Comparison of ENCODE assay signal across 8 cellular contexts in the genomic region with DNA sequence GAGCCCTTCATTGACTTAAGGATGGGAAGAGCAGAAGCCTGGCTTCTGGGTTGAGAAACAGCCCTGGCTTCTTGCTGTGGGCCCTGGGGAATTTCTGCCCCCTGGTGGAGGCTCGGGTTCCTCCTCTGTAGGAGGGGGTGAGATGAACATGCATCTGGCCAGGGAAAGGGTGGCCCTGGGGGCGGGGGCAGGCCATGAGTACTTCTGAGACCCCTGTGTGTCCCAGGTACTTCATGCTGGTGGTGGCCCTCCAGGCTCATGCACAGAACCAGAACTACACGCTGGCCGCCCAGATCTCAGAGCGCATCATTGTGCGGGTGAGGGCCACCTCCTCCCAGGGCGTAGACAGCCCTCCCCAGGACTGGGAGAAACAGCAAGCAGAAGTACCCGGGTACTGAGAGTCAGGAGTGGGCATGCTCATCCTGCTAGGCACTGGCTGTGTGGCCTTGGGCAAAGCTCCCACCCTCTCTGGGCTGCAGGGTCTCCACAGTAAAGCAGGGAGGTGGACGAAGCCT. TPM values are rescaled to one million over a fixed set of nuclear protein-coding genes. Genes with fewer than 3 reads are reported as not detected.
A peak's percentile ranks its signal among the peaks of the same experiment; 100 is the strongest.
DNase-seq lines count a peak whose midpoint lies in the region; ATAC-seq and TF ChIP-seq lines count a peak whose summit lies in the region.

No MANE protein-coding gene starts in this region.

- peaks cover 11% of the 10 kb centered on the region for H3K4me1 Mint-ChIP-seq in activated CD4-positive, alpha-beta T cell treated with anti-CD3 and anti-CD28 coated beads for 36 hours
- H3K4me1 Mint-ChIP-seq in stimulated activated memory B cell treated with anti-CD40 and anti-IgM and Interleukin-4, amounts not matched to agents 10 μg/mL and 1 μg/mL and 100 μg/mL, for 72 hours = peaks cover 17% of the 10 kb centered on the region

- TF ChIP-seq CTCF in choroid plexus epithelial cell (conservative IDR thresholded peaks at IDR 0.05; ENCODE audit: low read depth, low read length) = peak; percentile 91
- TF ChIP-seq CTCF in lower lobe of right lung (IDR thresholded peaks at IDR 0.05) = peak; percentile 59

- H3K27ac Mint-ChIP-seq in activated CD4-positive, alpha-beta T cell treated with anti-CD3 and anti-CD28 coated beads for 36 hours = no peak overlapping the region
- no peak overlapping the region for H3K27ac Mint-ChIP-seq in stimulated activated memory B cell treated with anti-CD40 and anti-IgM and Interleukin-4, amounts not matched to agents 10 μg/mL and 1 μg/mL and 100 μg/mL, for 72 hours

- H3K4me3 ChIP-seq in choroid plexus epithelial cell (ENCODE audit: low read depth, low read length) = no peak overlapping the region
- H3K4me3 ChIP-seq in lower lobe of right lung = no peak overlapping the region

- no peaks in the 10 kb centered on the region for H3K9me3 Mint-ChIP-seq in activated CD4-positive, alpha-beta T cell treated with anti-CD3 and anti-CD28 coated beads for 36 hours (ENCODE audit: low read depth)
- H3K9me3 Mint-ChIP-seq in stimulated activated memory B cell treated with anti-CD40 and anti-IgM and Interleukin-4, amounts not matched to agents 10 μg/mL and 1 μg/mL and 100 μg/mL, for 72 hours = no peaks in the 10 kb centered on the region

- POLR2A ChIA-PET in activated CD4-positive, alpha-beta T cell treated with anti-CD3 and anti-CD28 coated beads for 36 hours (lab: Charles Lee) = no interaction called here

- H3K36me3 Mint-ChIP-seq in activated CD4-positive, alpha-beta T cell treated with anti-CD3 and anti-CD28 coated beads for 36 hours (ENCODE audit: low read depth) = no peaks in the 10 kb centered on the region
- no peaks in the 10 kb centered on the region for H3K36me3 Mint-ChIP-seq in stimulated activated memory B cell treated with anti-CD40 and anti-IgM and Interleukin-4, amounts not matched to agents 10 μg/mL and 1 μg/mL and 100 μg/mL, for 72 hours

- H3K36me3 ChIP-seq in lower lobe of right lung = no peaks in the 10 kb centered on the region

- no peaks in the 10 kb centered on the region for H3K4me1 ChIP-seq in lower lobe of right lung

- H3K27me3 ChIP-seq in lower lobe of right lung (ENCODE audit: low read depth) = no peaks in the 10 kb centered on the region

- CTCF ChIA-PET in activated CD4-positive, alpha-beta T cell treated with anti-CD3 and anti-CD28 coated beads for 36 hours (lab: Charles Lee) = interaction anchor here (0.6 kb wide), 1 partner anchor 67 kb away, joined by 3 read pairs; no protein-coding TSS in a partner anchor

- ATAC-seq in activated CD4-positive, alpha-beta T cell treated with anti-CD3 and anti-CD28 coated beads for 36 hours = peak; percentile 80
- peak; percentile 41 to 44 for ATAC-seq in lower lobe of right lung
- peak; percentile 34 for ATAC-seq in stimulated activated memory B cell treated with anti-CD40 and anti-IgM and Interleukin-4, amounts not matched to agents 10 μg/mL and 1 μg/mL and 100 μg/mL, for 72 hours
- no peak for ATAC-seq in GM21447 (IDR thresholded peaks at IDR 0.05; ENCODE audit: unreplicated experiment)

- H3K27me3 Mint-ChIP-seq in activated CD4-positive, alpha-beta T cell treated with anti-CD3 and anti-CD28 coated beads for 36 hours = peaks cover 5% of the 10 kb centered on the region
- peaks cover 42% of the 10 kb centered on the region for H3K27me3 Mint-ChIP-seq in stimulated activated memory B cell treated with anti-CD40 and anti-IgM and Interleukin-4, amounts not matched to agents 10 μg/mL and 1 μg/mL and 100 μg/mL, for 72 hours

- H3K4me3 Mint-ChIP-seq in activated CD4-positive, alpha-beta T cell treated with anti-CD3 and anti-CD28 coated beads for 36 hours = peak overlapping the region; percentile 23
- H3K4me3 Mint-ChIP-seq in stimulated activated memory B cell treated with anti-CD40 and anti-IgM and Interleukin-4, amounts not matched to agents 10 μg/mL and 1 μg/mL and 100 μg/mL, for 72 hours = peak overlapping the region; percentile 43

- no peaks in the 10 kb centered on the region for H3K9me3 ChIP-seq in lower lobe of right lung

- intact Hi-C loops in activated CD4-positive, alpha-beta T cell treated with anti-CD3 and anti-CD28 coated beads for 36 hours (cut with DNase I, micrococcal nuclease) = loop anchor here (1.0 kb wide), 4 partner anchors 16 to 29 kb away; a partner anchor contains a TSS
- intact Hi-C loops in lower lobe of right lung (cut with DNase I) = no loop called here

- H3K27ac ChIP-seq in lower lobe of right lung = no peak overlapping the region

- DNase-seq in SHP77 (lab: John Stamatoyannopoulos, UW) (peak; percentile 19 to 59), SHP77 treated with DMSO at 0.1 percent for 48 hours (lab: John Stamatoyannopoulos, UW) (no peak), Kasumi-1 (lab: John Stamatoyannopoulos, UW) (peak; percentile 51 to 58), choroid plexus epithelial cell (ENCODE audit: low read depth) (peak; percentile 90), lower lobe of right lung (peak; percentile 69)
- DNase-seq in activated CD4-positive, alpha-beta T cell treated with anti-CD3 and anti-CD28 coated beads for 36 hours = peak; percentile 86

RNA-seq across cellular contexts. Expression of a gene that starts 15.8 kb away (rescaled TPM):
- total RNA-seq in activated CD4-positive, alpha-beta T cell treated with anti-CD3 and anti-CD28 coated beads for 36 hours = 100 to 1,000 TPM; 172 to 176 TPM
- total RNA-seq in lower lobe of right lung = 104 TPM

RNA-seq across cellular contexts. Expression of a gene that starts 16.1 kb away (rescaled TPM):
- total RNA-seq in activated CD4-positive, alpha-beta T cell treated with anti-CD3 and anti-CD28 coated beads for 36 hours = 100 to 1,000 TPM in 1 of 2 experiments, 10 to 100 TPM in 1; 70.0 to 108 TPM
- total RNA-seq in lower lobe of right lung = 5.4 TPM

RNA-seq across cellular contexts. Expression of a gene that starts 24.2 kb away (rescaled TPM):
- total RNA-seq in activated CD4-positive, alpha-beta T cell treated with anti-CD3 and anti-CD28 coated beads for 36 hours = under 1 TPM; 0.25 to 0.57 TPM
- total RNA-seq in lower lobe of right lung = 37.9 TPM

RNA-seq across cellular contexts. Expression of a gene that starts 40.2 kb away (rescaled TPM):
- 10 to 100 TPM; 18.9 to 23.7 TPM for total RNA-seq in activated CD4-positive, alpha-beta T cell treated with anti-CD3 and anti-CD28 coated beads for 36 hours
- total RNA-seq in lower lobe of right lung = 63.6 TPM

RNA-seq across cellular contexts. Expression of a gene that starts 51.5 kb away (rescaled TPM):
- 10 to 100 TPM; 51.0 to 58.4 TPM for total RNA-seq in activated CD4-positive, alpha-beta T cell treated with anti-CD3 and anti-CD28 coated beads for 36 hours
- total RNA-seq in lower lobe of right lung = 82.0 TPM

Comparison
In these comparisons a context has a peak if more than half of its experiments do, and no peak if none do; other contexts are left out.
1. RNA of a gene that starts 16.1 kb away (total RNA-seq): 70.0 to 108 TPM in activated CD4-positive, alpha-beta T cell treated with anti-CD3 and anti-CD28 coated beads for 36 hours; 5.4 TPM in lower lobe of right lung (single experiment); every median in the first group is over 10 times any median in the second.
2. RNA of a gene that starts 24.2 kb away (total RNA-seq): 37.9 TPM in lower lobe of right lung (single experiment); 0.25 to 0.57 TPM in activated CD4-positive, alpha-beta T cell treated with anti-CD3 and anti-CD28 coated beads for 36 hours; every median in the first group is over 10 times any median in the second.